In genomic region chr3:126524429-126524988, GRCh38 we compare ENCODE assay signal across 8 cellular contexts. TPM values are rescaled to one million over a fixed set of nuclear protein-coding genes. Genes with fewer than 3 reads are reported as not detected.
DNase-seq lines count a peak whose midpoint lies in the region; ATAC-seq and TF ChIP-seq lines count a peak whose summit lies in the region.

No MANE protein-coding gene starts in this region.

- H3K9me3 Mint-ChIP-seq in GM23338, result no peaks in the 10 kb centered on the region

- DNase-seq in GM23338 (ENCODE audit: low spot score) (no peak), RWPE1 (ENCODE audit: low spot score) (no peak), left cardiac atrium (peak; percentile 37), retinal pigment epithelial cell (ENCODE audit: low read depth) (no peak)
- DNase-seq in effector CD8-positive, alpha-beta T cell (lab: John Stamatoyannopoulos, UW), result no peak
- DNase-seq in activated CD4-positive, alpha-beta T cell treated with anti-CD3 and anti-CD28 coated beads for 1 hour, result no peak
- no peak for DNase-seq in activated naive CD4-positive, alpha-beta T cell treated with anti-CD3 and anti-CD28 coated beads, Interleukin-2, amount 50 U/mL, for 16 hours

- no peaks in the 10 kb centered on the region for H3K79me2 ChIP-seq in GM23338 (replicated peaks; ENCODE audit: insufficient read depth)

- ATAC-seq in GM23338 (peak; percentile 11), left cardiac atrium (peak in 1 of 2 donors; percentile 23), HG02642 (IDR thresholded peaks at IDR 0.05; ENCODE audit: poor library complexity, unreplicated experiment) (no peak)

- H3K27ac ChIP-seq in GM23338 (ENCODE audit: low read depth), result no peak overlapping the region
- H3K27ac ChIP-seq in RWPE1, result no peak overlapping the region

- no peaks in the 10 kb centered on the region for H3K36me3 ChIP-seq in GM23338 (ENCODE audit: insufficient read depth)

- TF ChIP-seq CTCF in GM23338 (conservative IDR thresholded peaks at IDR 0.05; ENCODE audit: low read depth in 2 of 2) (0 out of 4 replicates have a peak, but pooled peaks have one; percentile 11 to 12), RWPE1 (conservative IDR thresholded peaks at IDR 0.05; ENCODE audit: low read depth) (0 out of 2 replicates have a peak, but pooled peaks have one; percentile 12), retinal pigment epithelial cell (conservative IDR thresholded peaks at IDR 0.05; ENCODE audit: low read depth, low read length) (no peak)

- no peaks in the 10 kb centered on the region for H3K36me3 Mint-ChIP-seq in GM23338 (ENCODE audit: low read depth)

- POLR2A ChIA-PET in RWPE1 (lab: Yijun Ruan, JAX; ENCODE audit: low non-redundant PET), result no interaction called here

- H4K20me1 ChIP-seq in GM23338 (replicated peaks; ENCODE audit: insufficient read depth), result no peaks in the 10 kb centered on the region

- no peak overlapping the region for H3K27ac Mint-ChIP-seq in GM23338

- CTCF ChIA-PET in RWPE1 (lab: Yijun Ruan, JAX), result no interaction called here

- H3K27me3 Mint-ChIP-seq in GM23338 (ENCODE audit: insufficient read depth, low read depth, poor library complexity), result peaks cover 11% of the 10 kb centered on the region

- peaks cover 9% of the 10 kb centered on the region for H3K4me1 Mint-ChIP-seq in GM23338

- peaks cover 16% of the 10 kb centered on the region for H3K27me3 ChIP-seq in GM23338 (ENCODE audit: insufficient read depth)

- 0 out of 2 replicates have a peak, but pooled peaks cover 4% of the 10 kb centered on the region for H3K4me1 ChIP-seq in GM23338 (ENCODE audit: insufficient read depth)

- H3K4me2 ChIP-seq in GM23338, result peak overlapping the region; percentile 91

- intact Hi-C loops in left cardiac atrium (cut with DNase I), result loop anchor here (10.0 kb wide), 2 partner anchors 930 to 1020 kb away; no protein-coding TSS in a partner anchor

- peak overlapping the region; percentile 99 for H2AFZ ChIP-seq in GM23338

- H3K4me3 ChIP-seq in GM23338 (peak overlapping the region; percentile 73), retinal pigment epithelial cell (ENCODE audit: low read length) (peak overlapping the region; percentile 39)

- no peaks in the 10 kb centered on the region for H3F3A ChIP-seq in GM23338 (replicated peaks; ENCODE audit: low read depth)

- H3K9me2 ChIP-seq in GM23338 (ENCODE audit: insufficient read depth), result no peaks in the 10 kb centered on the region

- peak overlapping the region; percentile 76 for H3K4me3 Mint-ChIP-seq in GM23338

TF ChIP-seq in GM23338, 12 proteins besides CTCF, POLR2A, EP300 and RAD21 (continues in another document):
- TF ChIP-seq JUNB (IDR thresholded peaks at IDR 0.05; ENCODE audit: unreplicated experiment) (no peak), ZNF114 (CRISPR knock-in tag; IDR thresholded peaks at IDR 0.05) (no peak), ZNF462 (CRISPR knock-in tag; IDR thresholded peaks at IDR 0.05) (no peak), EZH2 (IDR thresholded peaks at IDR 0.05; ENCODE audit: low read depth, unreplicated experiment) (no peak), CREB1 (CRISPR knock-in tag; IDR thresholded peaks at IDR 0.05; ENCODE audit: low read depth) (no peak)
- TF ChIP-seq, protein P1, sequence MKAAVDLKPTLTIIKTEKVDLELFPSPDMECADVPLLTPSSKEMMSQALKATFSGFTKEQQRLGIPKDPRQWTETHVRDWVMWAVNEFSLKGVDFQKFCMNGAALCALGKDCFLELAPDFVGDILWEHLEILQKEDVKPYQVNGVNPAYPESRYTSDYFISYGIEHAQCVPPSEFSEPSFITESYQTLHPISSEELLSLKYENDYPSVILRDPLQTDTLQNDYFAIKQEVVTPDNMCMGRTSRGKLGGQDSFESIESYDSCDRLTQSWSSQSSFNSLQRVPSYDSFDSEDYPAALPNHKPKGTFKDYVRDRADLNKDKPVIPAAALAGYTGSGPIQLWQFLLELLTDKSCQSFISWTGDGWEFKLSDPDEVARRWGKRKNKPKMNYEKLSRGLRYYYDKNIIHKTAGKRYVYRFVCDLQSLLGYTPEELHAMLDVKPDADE (IDR thresholded peaks at IDR 0.05), result no peak

RNA-seq across cellular contexts. Expression of gene CHST13, which starts 0.6 kb away (rescaled TPM):
- 8.4 TPM in 2 replicates for total RNA-seq in GM23338 (2014; rRNA removed; shearing (Covaris generic))
- 3.7 and 4.0 TPM in 2 replicates for polyA plus RNA-seq in GM23338 (2016; fragmentation: Nextera tagmentation; extraction: Ambion mirVana)
- under 1 TPM; 0.60 to 0.74 TPM for total RNA-seq in left cardiac atrium

RNA-seq across cellular contexts. Expression of gene UROC1, which starts 6.9 kb away (rescaled TPM):
- not detected in 2 replicates for total RNA-seq in GM23338 (2014; rRNA removed; shearing (Covaris generic))
- not detected in 2 replicates for polyA plus RNA-seq in GM23338 (2016; fragmentation: Nextera tagmentation; extraction: Ambion mirVana)
- not detected for total RNA-seq in left cardiac atrium

RNA-seq across cellular contexts. Expression of gene C3orf22, which starts 34.2 kb away (rescaled TPM):
- not detected in 2 replicates for total RNA-seq in GM23338 (2014; rRNA removed; shearing (Covaris generic))
- not detected in 2 replicates for polyA plus RNA-seq in GM23338 (2016; fragmentation: Nextera tagmentation; extraction: Ambion mirVana)
- total RNA-seq in left cardiac atrium, result not detected

RNA-seq across cellular contexts. Expression of gene ZXDC, which starts 48.8 kb away (rescaled TPM):
- total RNA-seq in GM23338 (2014; rRNA removed; shearing (Covaris generic)), result 43.5 and 45.1 TPM in 2 replicates
- polyA plus RNA-seq in GM23338 (2016; fragmentation: Nextera tagmentation; extraction: Ambion mirVana), result 5.7 and 6.5 TPM in 2 replicates
- 10 to 100 TPM; 15.7 to 20.7 TPM for total RNA-seq in left cardiac atrium
